7 cellular contexts compared by ENCODE assay signal in genomic region chr1:244862354-244862698, GRCh38. TPM values are rescaled to one million over a fixed set of nuclear protein-coding genes. Genes with fewer than 3 reads are reported as not detected.
DNase-seq lines count a peak whose midpoint lies in the region; ATAC-seq, FAIRE-seq and TF ChIP-seq lines count a peak whose summit lies in the region.

No MANE protein-coding gene starts in this region.

- H3K56ac ChIP-seq in H9 (ENCODE audit: insufficient read length, low read depth, low read length) = no peak overlapping the region

- no peak overlapping the region for H4K8ac ChIP-seq in H9 (replicated peaks; ENCODE audit: insufficient read length, low read depth, low read length)

- H3K4me3 Mint-ChIP-seq in H9 = peak overlapping the region; percentile 92 to 96

- peaks cover 3% of the 10 kb centered on the region for H3K79me1 ChIP-seq in H9 (ENCODE audit: insufficient read depth, low read depth, low read length, poor library complexity, severe bottlenecking)

- peaks cover 56 to 61% (median 61%) of the 10 kb centered on the region in 3 experiments for H3K36me3 Mint-ChIP-seq in H9 (ENCODE audit: insufficient read depth in 1 of 3, low read depth in 3 of 3)

- no peak overlapping the region for H3K4ac ChIP-seq in H9 (ENCODE audit: low read depth, low read length)

- H2AFZ ChIP-seq in H9 (ENCODE audit: low read length) (no peak overlapping the region), endothelial cell of umbilical vein (ENCODE audit: low read depth, low read length) (no peak overlapping the region)

- peak overlapping the region; percentile 1 for H3T11ph ChIP-seq in H9 (ENCODE audit: low read length)

- H3K23me2 ChIP-seq in H9 (ENCODE audit: insufficient read length, low read depth, low read length, poor library complexity, severe bottlenecking) = peaks cover 14% of the 10 kb centered on the region

- POLR2A ChIA-PET in endothelial cell of umbilical vein (lab: Charles Lee) = interaction anchor here (0.6 to 4.0 kb wide), 4 partner anchors 26 to 184 kb away, joined by 3 to 26 read pairs (median 11); partner anchors contain the start of gene COX20

- DNase-seq in H9 (no peak), endothelial cell of umbilical vein (ENCODE audit: low read depth, low spot score) (no peak), pancreas (no peak), Ammon's horn (ENCODE audit: low spot score) (no peak), frontal cortex (ENCODE audit: low spot score in 2 of 2) (no peak)

- CTCF ChIA-PET in endothelial cell of umbilical vein (lab: Charles Lee) = interaction anchor here (0.6 to 6.6 kb wide), 7 partner anchors 12 to 180 kb away, joined by 4 to 104 read pairs (median 15); partner anchors contain the start of gene COX20

- H3K4me1 Mint-ChIP-seq in H9 = peaks cover 28 to 42% of the 10 kb centered on the region in 2 experiments

- H3K79me2 ChIP-seq in H9 (ENCODE audit: insufficient read depth, low read length) (peaks cover 43% of the 10 kb centered on the region), endothelial cell of umbilical vein (ENCODE audit: control insufficient read depth, insufficient read depth, low read length) (peaks cover 67% of the 10 kb centered on the region)

- no peaks in the 10 kb centered on the region for H3K9me1 ChIP-seq in endothelial cell of umbilical vein (replicated peaks; ENCODE audit: control insufficient read depth, extremely low read depth, insufficient read depth, low read length)

- H3K27me3 ChIP-seq in H9 (ENCODE audit: insufficient read depth, low read length) = no peaks in the 10 kb centered on the region
- no peaks in the 10 kb centered on the region for H3K27me3 ChIP-seq in endothelial cell of umbilical vein (ENCODE audit: control insufficient read depth in 2 of 2, insufficient read depth in 2 of 2, low read length in 2 of 2)
- no peaks in the 10 kb centered on the region for H3K27me3 ChIP-seq in pancreas

- TF ChIP-seq CTCF in H9 (conservative IDR thresholded peaks at IDR 0.05) (no peak), endothelial cell of umbilical vein (IDR thresholded peaks at IDR 0.05; ENCODE audit: extremely low read depth in 1 of 2, insufficient read depth in 1 of 2, low read depth in 1 of 2, low read length in 2 of 2) (no peak), pancreas (IDR thresholded peaks at IDR 0.05) (no peak)

- dilution Hi-C loops in endothelial cell of umbilical vein (cut with MboI; ENCODE audit: extremely low pct_ligation_motif_present, low sequenced_read_pairs) = no loop called here

- intact Hi-C loops in endothelial cell of umbilical vein (cut with micrococcal nuclease) (loop anchor here (1.0 kb wide), 1 partner anchor 8 kb away; no protein-coding TSS in a partner anchor), pancreas (cut with DNase I) (no loop called here)

- no peak overlapping the region for H2BK15ac ChIP-seq in H9 (ENCODE audit: low read depth, low read length)

- H3K27ac ChIP-seq in H9 (ENCODE audit: insufficient read length, low read depth, low read length) (peak overlapping the region; percentile 94), endothelial cell of umbilical vein (ENCODE audit: insufficient read depth, low read depth, low read length) (peak overlapping the region; percentile 81), pancreas (peak overlapping the region in 3 of 4 donors; percentile 96 to 100 (median 99))

- peaks cover 7 to 37% of the 10 kb centered on the region in 2 experiments for H3K36me3 ChIP-seq in endothelial cell of umbilical vein (ENCODE audit: control insufficient read depth in 2 of 2, extremely low read depth in 1 of 2, insufficient read depth in 2 of 2, low read length in 2 of 2)
- H3K36me3 ChIP-seq in pancreas = peaks cover 8 to 30% (median 24%) of the 10 kb centered on the region in 3 donors

- H2BK120ac ChIP-seq in H9 (ENCODE audit: low read depth, low read length, poor library complexity, severe bottlenecking) = no peak overlapping the region

- no peak overlapping the region for H2AK5ac ChIP-seq in H9 (ENCODE audit: insufficient read length, low read length)

- peak overlapping the region; percentile 1 for H4K5ac ChIP-seq in H9 (ENCODE audit: insufficient read length, low read depth, low read length)

- H3K18ac ChIP-seq in H9 (ENCODE audit: insufficient read length, low read depth, low read length) = peak overlapping the region; percentile 1

- FAIRE-seq in endothelial cell of umbilical vein (lab: Jason Lieb, UNC) (no peak), pancreas (lab: Jason Lieb, UNC) (no peak), frontal cortex (lab: Jason Lieb, UNC) (no peak)

- H3K4me3 ChIP-seq in endothelial cell of umbilical vein (replicated peaks in 1 of 3; ENCODE audit: insufficient read depth in 1 of 3, low read depth in 1 of 3, low read length in 3 of 3) (peak overlapping the region; percentile 86 to 97 (median 96)), pancreas (peak overlapping the region; percentile 47 to 99 (median 97))

- H3K27me3 Mint-ChIP-seq in H9 (ENCODE audit: low read depth) = peaks cover 2% of the 10 kb centered on the region; the same call in 1 of the 2 replicates

- H3K9me3 Mint-ChIP-seq in H9 = peaks cover 0 to 4% of the 10 kb centered on the region in 2 experiments; a peak in 2 of 5 replicates

- ATAC-seq in pancreas (no peak), HG02885 (IDR thresholded peaks at IDR 0.05; ENCODE audit: poor library complexity, unreplicated experiment) (no peak)

- H3K4me1 ChIP-seq in H9 (ENCODE audit: insufficient read depth, low read length) = no peaks in the 10 kb centered on the region
- H3K4me1 ChIP-seq in endothelial cell of umbilical vein (ENCODE audit: control insufficient read depth, extremely low read depth, insufficient read depth, low read length) = peaks cover 30% of the 10 kb centered on the region
- peaks cover 19 to 40% (median 26%) of the 10 kb centered on the region in 3 donors for H3K4me1 ChIP-seq in pancreas

- TSS peak; percentile 20 for BruUV-seq in endothelial cell of umbilical vein (replicated peaks; lab: Mats Ljungman, UMichigan)

- H4K91ac ChIP-seq in H9 (ENCODE audit: insufficient read length, low read depth, low read length) = no peak overlapping the region

- peak overlapping the region; percentile 94 to 97 (median 97); a peak in 6 of 7 replicates for H3K27ac Mint-ChIP-seq in H9

- peak overlapping the region; percentile 55; the same call in 1 of the 2 replicates for H3K14ac ChIP-seq in H9 (ENCODE audit: insufficient read depth, low read length)

- H2BK20ac ChIP-seq in H9 (ENCODE audit: low read depth, low read length, poor library complexity, severe bottlenecking) = no peak overlapping the region

- H3K9ac ChIP-seq in H9 (ENCODE audit: extremely low read depth, insufficient read length, low read length) = peak overlapping the region; percentile 95
- H3K9ac ChIP-seq in endothelial cell of umbilical vein (replicated peaks; ENCODE audit: extremely low read depth, insufficient read depth, low read length) = peak overlapping the region; percentile 92

- H2BK12ac ChIP-seq in H9 (ENCODE audit: insufficient read length, low read depth, low read length) = no peak overlapping the region

- H3K9me3 ChIP-seq in H9 (ENCODE audit: control insufficient read depth, low read depth, low read length) (no peaks in the 10 kb centered on the region), endothelial cell of umbilical vein (replicated peaks; ENCODE audit: control insufficient read depth, insufficient read depth, low read length) (no peaks in the 10 kb centered on the region), pancreas (no peaks in the 10 kb centered on the region)

- WGBS in H9 (ENCODE audit: extremely low coverage, insufficient read length, low lambda C conversion rate) = no CpG with 5 or more reads among the region's 7 CpGs
- WGBS in pancreas, 2 donors = 0 to 1% methylated on average over 7 of the region's 7 CpGs

- peak overlapping the region; percentile 98 for H3K4me2 ChIP-seq in H9 (ENCODE audit: insufficient read depth, insufficient read length, low read length)
- H3K4me2 ChIP-seq in endothelial cell of umbilical vein (ENCODE audit: insufficient read depth, low read length) = peak overlapping the region; percentile 94

- no peak for TF ChIP-seq POLR2A in endothelial cell of umbilical vein (IDR thresholded peaks at IDR 0.05; ENCODE audit: low read depth, low read length)

- peak overlapping the region; percentile 2 for H3K23ac ChIP-seq in H9 (ENCODE audit: insufficient read length, low read depth, low read length)

- H2BK5ac ChIP-seq in H9 (ENCODE audit: insufficient read length, low read length) = no peak overlapping the region

- no peaks in the 10 kb centered on the region for H4K20me1 ChIP-seq in H9 (ENCODE audit: control insufficient read depth, insufficient read depth, insufficient read length)
- peaks cover 27% of the 10 kb centered on the region for H4K20me1 ChIP-seq in endothelial cell of umbilical vein (replicated peaks; ENCODE audit: control insufficient read depth, extremely low read depth, insufficient read depth, low read length)

RNA-seq across cellular contexts. Expression of gene HNRNPU, which starts 2.0 kb away (rescaled TPM):
- total RNA-seq in H9 (2021) = 651 and 657 TPM in 2 replicates
- polyA plus RNA-seq in PFSK-1 (2012; ENCODE audit: insufficient read length, low read depth) = 233 TPM
- 398 and 417 TPM in 2 replicates for total RNA-seq in endothelial cell of umbilical vein
- 45.9 and 68.7 TPM in 2 replicates for polyA plus RNA-seq in endothelial cell of umbilical vein
- 136 and 154 TPM in 2 replicates for polyA plus RNA-seq in endothelial cell of umbilical vein (2011; cell fraction: cytosol; rRNA removed)
- 137 and 210 TPM in 2 replicates for polyA plus RNA-seq in endothelial cell of umbilical vein (2011; cell fraction: nucleus; rRNA removed)
- 231 and 310 TPM in 2 replicates for polyA plus RNA-seq in endothelial cell of umbilical vein (2012)
- 253 and 258 TPM in 2 replicates for polyA minus RNA-seq in endothelial cell of umbilical vein
- polyA minus RNA-seq in endothelial cell of umbilical vein (2011; cell fraction: cytosol; rRNA and poly(A)+ RNA removed) = 227 TPM
- 100 and 154 TPM in 2 replicates for polyA minus RNA-seq in endothelial cell of umbilical vein (2011; cell fraction: nucleus; rRNA and poly(A)+ RNA removed)
- total RNA-seq in pancreas = 100 to 1,000 TPM in 4 of 6 donors, 10 to 100 TPM in 2; 87.9 to 157 (median 115) TPM
- polyA plus RNA-seq in pancreas = 100 to 1,000 TPM in 1 of 2 donors, 10 to 100 TPM in 1; 59.1 to 111 TPM
- total RNA-seq in frontal cortex = 567 TPM

RNA-seq across cellular contexts. Expression of gene COX20, which starts 26.9 kb away (rescaled TPM):
- 38.0 and 39.2 TPM in 2 replicates for total RNA-seq in H9 (2021)
- 14.2 TPM for polyA plus RNA-seq in PFSK-1 (2012; ENCODE audit: insufficient read length, low read depth)
- 30.2 and 37.0 TPM in 2 replicates for total RNA-seq in endothelial cell of umbilical vein
- polyA plus RNA-seq in endothelial cell of umbilical vein = 9.1 and 17.1 TPM in 2 replicates
- polyA plus RNA-seq in endothelial cell of umbilical vein (2011; cell fraction: cytosol; rRNA removed) = 18.6 and 19.5 TPM in 2 replicates
- polyA plus RNA-seq in endothelial cell of umbilical vein (2011; cell fraction: nucleus; rRNA removed) = 14.0 and 18.6 TPM in 2 replicates
- polyA plus RNA-seq in endothelial cell of umbilical vein (2012) = 21.4 and 57.5 TPM in 2 replicates
- 4.4 and 5.0 TPM in 2 replicates for polyA minus RNA-seq in endothelial cell of umbilical vein
- polyA minus RNA-seq in endothelial cell of umbilical vein (2011; cell fraction: cytosol; rRNA and poly(A)+ RNA removed) = 8.1 TPM
- 14.3 and 18.8 TPM in 2 replicates for polyA minus RNA-seq in endothelial cell of umbilical vein (2011; cell fraction: nucleus; rRNA and poly(A)+ RNA removed)
- 10 to 100 TPM; 10.7 to 21.8 (median 14.8) TPM for total RNA-seq in pancreas
- 10 to 100 TPM; 41.1 to 44.5 TPM for polyA plus RNA-seq in pancreas
- total RNA-seq in frontal cortex = 70.5 TPM
